In the genomic region with DNA sequence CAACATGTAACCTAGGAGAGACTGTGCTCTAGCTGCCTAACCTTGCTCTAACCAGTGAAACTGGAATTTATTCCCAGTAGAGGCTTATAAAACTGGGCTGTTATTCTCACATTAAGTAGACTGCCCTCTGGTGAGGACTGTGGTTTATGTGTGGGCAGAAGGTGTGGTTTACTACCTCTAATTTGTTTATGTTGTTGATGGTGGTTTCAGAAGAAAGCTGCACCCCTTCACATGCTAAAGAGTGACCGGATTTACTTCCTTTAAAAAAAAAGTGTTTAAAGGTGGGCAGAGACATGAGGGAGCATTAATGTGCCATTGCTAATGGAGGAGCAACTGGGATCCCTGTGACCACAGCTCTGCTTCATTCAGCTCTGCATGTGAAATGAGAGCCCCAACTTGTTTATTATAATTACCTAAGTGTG, we compare ENCODE assay signal across 8 cellular contexts.
DNase-seq lines count a peak whose midpoint lies in the region; ATAC-seq and TF ChIP-seq lines count a peak whose summit lies in the region.

No MANE protein-coding gene starts in this region.

- ATAC-seq in GM21367 (IDR thresholded peaks at IDR 0.05; ENCODE audit: unreplicated experiment) (peak; percentile 93), HG03565 (IDR thresholded peaks at IDR 0.05; ENCODE audit: unreplicated experiment) (peak; percentile 84)

- peak; percentile 18 for TF ChIP-seq CTCF in AG09309 (IDR thresholded peaks at IDR 0.05; ENCODE audit: control insufficient read depth, insufficient read depth, low read depth, low read length, missing control alignments)

- no peak overlapping the region for H3K4me3 ChIP-seq in AG09309 (ENCODE audit: control insufficient read depth, low read depth, low read length)

- DNase-seq in AG09309 (ENCODE audit: low read depth) (peak; percentile 1), dermis blood vessel endothelial cell (peak; percentile 58), GM03348 (ENCODE audit: low spot score) (no peak), NCI-H1930 (lab: John Stamatoyannopoulos, UW) (no peak), putamen (ENCODE audit: low spot score) (no peak)
- no peak for DNase-seq in NK-92 treated with Interleukin-12 subunit alpha and Interleukin-12 subunit beta, amount 100 ng/mL, for 24 hours (lab: John Stamatoyannopoulos, UW)

Comparison
In these comparisons a context has a peak if more than half of its experiments do, and no peak if none do; other contexts are left out.
1. DNase-seq: peak in AG09309 (single experiment) and dermis blood vessel endothelial cell (single experiment); none in GM03348 (single experiment), NK-92 treated with Interleukin-12 subunit alpha and Interleukin-12 subunit beta, amount 100 ng/mL, for 24 hours (single experiment), NCI-H1930 (0 of 2) and putamen (single experiment).